ENCODE assay signal across 19 cellular contexts in genomic region chr9:129701549-129701948, GRCh38. TPM values are rescaled to one million over a fixed set of nuclear protein-coding genes. Genes with fewer than 3 reads are reported as not detected.
"Had no signal": no experiment of that assay in that cellular context is flagged by ENCODE, and none has a peak within 500 bp of the region (broad histone marks: within the 10 kb centered on the region; RNA-seq: fewer than 3 reads in every experiment).

No MANE protein-coding gene starts in this region.

- H3K36me3 ChIP-seq: breast epithelium had no signal

- H3K9me3 ChIP-seq: breast epithelium had no signal

- DNase-seq: activated CD4-positive, alpha-beta T cell treated with anti-CD3 and anti-CD28 coated beads for 48 hours; activated CD4-positive, CD25-positive, alpha-beta regulatory T cell; activated CD8-positive, alpha-beta T cell treated with anti-CD3 and anti-CD28 coated beads for 36 hours; activated naive CD4-positive, alpha-beta T cell treated with Interleukin-2 at 50 U/mL for 16 hours; activated T-cell treated with anti-CD3 and anti-CD28 coated beads, Interleukin-2, amount 50 U/mL, for 24 hours; anterior cingulate cortex; cortex of kidney; effector CD4-positive, alpha-beta T cell; nephron progenitor cell; nucleus accumbens; T1000 had no signal

- FAIRE-seq: keratinocyte had no signal

- H3K27ac Mint-ChIP-seq: activated CD8-positive, alpha-beta T cell treated with anti-CD3 and anti-CD28 coated beads for 36 hours; activated T-cell treated with anti-CD3 and anti-CD28 coated beads, Interleukin-2, amount 50 U/mL, for 24 hours; activated T-helper 2 cell treated with anti-CD3 and anti-CD28 coated beads, Interferon-gamma antibody, Interleukin-2, Interleukin-4, amounts not matched to agents 10 μg/mL and 5 μg/mL and 100 μg/mL, durations not matched to agents 14 hours and 24 hours and 36 hours; nephron progenitor cell; stimulated activated naive CD8-positive, alpha-beta T cell treated with anti-CD3 and anti-CD28 coated beads, Interleukin-15, Interleukin-2, amounts not matched to agents 100 ng/mL and 50 ng/mL, for 24 hours; type B pancreatic cell had no signal

- H3K27me3 ChIP-seq: breast epithelium had no signal

- H3K4me3 ChIP-seq: breast epithelium, lung had no signal

- ATAC-seq: activated CD8-positive, alpha-beta T cell treated with anti-CD3 and anti-CD28 coated beads for 36 hours; left lobe of liver had no signal

- H3K9me3 Mint-ChIP-seq: activated CD8-positive, alpha-beta T cell treated with anti-CD3 and anti-CD28 coated beads for 36 hours; activated T-cell treated with anti-CD3 and anti-CD28 coated beads, Interleukin-2, amount 50 U/mL, for 24 hours; activated T-helper 2 cell treated with anti-CD3 and anti-CD28 coated beads, Interferon-gamma antibody, Interleukin-2, Interleukin-4, amounts not matched to agents 10 μg/mL and 5 μg/mL and 100 μg/mL, durations not matched to agents 14 hours and 24 hours and 36 hours; nephron progenitor cell; stimulated activated naive CD8-positive, alpha-beta T cell treated with anti-CD3 and anti-CD28 coated beads, Interleukin-15, Interleukin-2, amounts not matched to agents 100 ng/mL and 50 ng/mL, for 24 hours; type B pancreatic cell had no signal

- H3K36me3 Mint-ChIP-seq: type B pancreatic cell had no signal

- H3K4me3 Mint-ChIP-seq: activated CD8-positive, alpha-beta T cell treated with anti-CD3 and anti-CD28 coated beads for 36 hours; activated T-cell treated with anti-CD3 and anti-CD28 coated beads, Interleukin-2, amount 50 U/mL, for 24 hours; nephron progenitor cell; stimulated activated naive CD8-positive, alpha-beta T cell treated with anti-CD3 and anti-CD28 coated beads, Interleukin-15, Interleukin-2, amounts not matched to agents 100 ng/mL and 50 ng/mL, for 24 hours; type B pancreatic cell had no signal

RNA-seq across cellular contexts. Expression of gene PRRX2, which starts 36.1 kb away (rescaled TPM):
- total RNA-seq: glomerular endothelial cell, left lobe of liver had no signal
- polyA plus RNA-seq: keratinocyte had no signal

RNA-seq across cellular contexts. Expression of gene PTGES, which starts 51.3 kb away (rescaled TPM):
- total RNA-seq: left lobe of liver had no signal
